13 cellular contexts compared by ENCODE assay signal in the genomic region with DNA sequence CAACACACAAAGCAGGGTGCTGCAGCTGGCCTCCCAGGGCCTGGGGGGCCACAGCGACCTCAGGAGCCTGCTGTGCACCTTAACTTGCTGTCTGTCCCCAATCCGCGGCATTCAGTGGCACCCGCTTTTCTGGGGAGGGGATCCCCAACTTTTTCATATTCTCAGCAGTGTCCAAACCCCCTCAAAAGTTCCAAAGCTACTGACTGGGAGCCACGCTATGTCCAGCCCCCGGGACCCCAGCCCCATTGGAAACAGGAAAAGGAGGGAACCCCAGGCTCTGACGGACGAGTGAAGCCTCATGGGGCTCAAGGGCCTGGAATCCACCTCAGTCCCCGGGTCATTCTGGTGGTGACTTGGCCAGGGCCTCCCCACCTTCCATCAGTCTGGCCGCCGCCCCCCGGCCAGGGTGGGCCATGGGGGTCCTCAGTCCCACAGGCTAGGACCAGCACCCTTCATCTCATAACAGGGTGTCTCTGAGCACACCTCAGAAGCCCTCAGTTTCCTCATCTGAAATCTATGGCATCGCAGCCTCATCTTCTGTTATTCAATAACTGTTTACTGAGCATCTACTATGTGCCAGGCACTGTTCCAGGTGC.
DNase-seq lines count a peak whose midpoint lies in the region; ATAC-seq and TF ChIP-seq lines count a peak whose summit lies in the region.
"Had no signal": no experiment of that assay in that cellular context is flagged by ENCODE, and none has a peak within 500 bp of the region (broad histone marks: within the 10 kb centered on the region; RNA-seq: fewer than 3 reads in every experiment).

No MANE protein-coding gene starts in this region.

- peaks cover 35% of the 10 kb centered on the region for H3K36me3 ChIP-seq in left ventricle myocardium inferior
- H3K36me3 ChIP-seq in esophagus muscularis mucosa, result peaks cover 14 to 76% (median 34%) of the 10 kb centered on the region in 4 donors
- no peaks in the 10 kb centered on the region for H3K36me3 ChIP-seq in prostate gland

- ATAC-seq in left cardiac atrium (no peak), GM21360 (IDR thresholded peaks at IDR 0.05; ENCODE audit: unreplicated experiment) (no peak), GM18907 (IDR thresholded peaks at IDR 0.05; ENCODE audit: unreplicated experiment) (no peak)

- H3K4me1 ChIP-seq in left ventricle myocardium inferior (peaks cover 65% of the 10 kb centered on the region), esophagus muscularis mucosa (peaks cover 34 to 74% (median 58%) of the 10 kb centered on the region in 4 donors), prostate gland (replicated peaks) (peaks cover 3% of the 10 kb centered on the region)

- no peaks in the 10 kb centered on the region for H3K9me3 ChIP-seq in left ventricle myocardium inferior (replicated peaks)
- no peaks in the 10 kb centered on the region for H3K9me3 ChIP-seq in esophagus muscularis mucosa
- no peaks in the 10 kb centered on the region for H3K9me3 ChIP-seq in prostate gland

- intact Hi-C loops in left ventricle myocardium inferior (cut with micrococcal nuclease) (no loop called here), left cardiac atrium (cut with DNase I) (no loop called here), esophagus muscularis mucosa (cut with DNase I) (no loop called here), prostate gland (cut with DNase I) (no loop called here)

- WGBS in esophagus muscularis mucosa, result 95% methylated on average over 13 of the region's 13 CpGs
- WGBS in prostate gland, result 91% methylated on average over 13 of the region's 13 CpGs

- no peak for DNase-seq in left ventricle myocardium inferior
- no peak for DNase-seq in left cardiac atrium
- DNase-seq in esophagus muscularis mucosa (ENCODE audit: extremely low spot score), result no peak
- DNase-seq in prostate gland (ENCODE audit: low spot score), result no peak
- no peak for DNase-seq in hypothalamus (lab: John Stamatoyannopoulos, UW)
- no peak for DNase-seq in dermis blood vessel endothelial cell
- DNase-seq: activated CD4-positive, alpha-beta T cell treated with anti-CD3 and anti-CD28 coated beads for 1 hour; foreskin fibroblast; NCI-H1417 treated with DMSO at 0.1 percent for 48 hours; stimulated activated CD4-positive, alpha-beta T cell treated with anti-CD3 and anti-CD28 coated beads, Interleukin-4, amount 100 ng/mL, for 1 hour had no signal

- no peak for TF ChIP-seq POLR2A in esophagus muscularis mucosa (IDR thresholded peaks at IDR 0.05; ENCODE audit: low read depth)
- TF ChIP-seq POLR2A in prostate gland (IDR thresholded peaks at IDR 0.05), result no peak

- H3K27ac ChIP-seq in left ventricle myocardium inferior (replicated peaks) (peak overlapping the region; percentile 69), esophagus muscularis mucosa (replicated peaks in 1 of 4) (peak overlapping the region in 3 of 4 donors; percentile 48 to 71 (median 58)), prostate gland (peak overlapping the region; percentile 56 to 60)
- H3K27ac ChIP-seq: KMS-11 had no signal

- H3K4me3 ChIP-seq in left ventricle myocardium inferior, result no peak overlapping the region
- no peak overlapping the region for H3K4me3 ChIP-seq in esophagus muscularis mucosa
- H3K4me3 ChIP-seq in prostate gland, result no peak overlapping the region

- TF ChIP-seq EP300 in esophagus muscularis mucosa (IDR thresholded peaks at IDR 0.05), result no peak

- H3K27me3 ChIP-seq in left ventricle myocardium inferior (ENCODE audit: low read depth) (no peaks in the 10 kb centered on the region), esophagus muscularis mucosa (no peaks in the 10 kb centered on the region), prostate gland (replicated peaks; ENCODE audit: insufficient read depth) (no peaks in the 10 kb centered on the region)

- TF ChIP-seq CTCF in left ventricle myocardium inferior (IDR thresholded peaks at IDR 0.05; ENCODE audit: borderline replicate concordance) (no peak), esophagus muscularis mucosa (IDR thresholded peaks at IDR 0.05) (no peak), prostate gland (IDR thresholded peaks at IDR 0.05) (no peak)
